Comparison of ENCODE assay signal across 14 cellular contexts in the genomic region with DNA sequence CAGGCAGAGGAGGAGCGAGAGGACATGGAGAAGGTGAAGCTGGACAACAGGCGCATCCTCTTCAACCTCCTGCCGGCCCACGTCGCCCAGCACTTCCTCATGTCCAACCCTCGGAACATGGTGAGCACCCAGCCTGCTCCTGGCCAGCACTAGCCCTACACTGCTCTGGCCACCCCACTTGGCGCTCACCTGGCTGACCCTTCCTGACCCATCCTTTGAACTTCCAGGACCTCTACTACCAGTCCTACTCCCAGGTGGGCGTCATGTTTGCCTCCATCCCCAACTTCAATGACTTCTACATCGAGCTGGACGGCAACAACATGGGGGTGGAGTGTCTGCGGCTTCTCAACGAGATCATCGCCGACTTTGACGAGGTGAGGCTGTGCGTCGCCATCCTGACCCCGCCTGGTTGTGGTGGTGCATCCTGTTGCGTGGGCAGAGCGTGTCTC.
"Had no signal": no experiment of that assay in that cellular context is flagged by ENCODE, and none has a peak within 500 bp of the region (broad histone marks: within the 10 kb centered on the region; RNA-seq: fewer than 3 reads in every experiment).

No MANE protein-coding gene starts in this region.

- H3K9me3 ChIP-seq: mucosa of descending colon, prostate gland, right lobe of liver, thyroid gland had no signal

- H3K4me1 Mint-ChIP-seq: naive thymus-derived CD4-positive, alpha-beta T cell; stimulated activated effector memory CD8-positive, alpha-beta T cell treated with anti-CD3 and anti-CD28 coated beads, Interleukin-12 subunit alpha, Interleukin-12 subunit beta, amount 100 ng/mL, for 72 hours had no signal

- H3K36me3 ChIP-seq: prostate gland, thyroid gland had no signal

- H3K4me3 ChIP-seq: mucosa of descending colon, prostate gland, right lobe of liver, thyroid gland had no signal

- H3K9me3 Mint-ChIP-seq: activated naive CD4-positive, alpha-beta T cell treated with anti-CD3 and anti-CD28 coated beads, Interleukin-2, amount 50 U/mL, for 72 hours; activated T-cell treated with anti-CD3 and anti-CD28 coated beads, Interleukin-2, amount 50 U/mL, for 4 hours; effector memory CD8-positive, alpha-beta T cell; naive thymus-derived CD4-positive, alpha-beta T cell; stimulated activated effector memory CD8-positive, alpha-beta T cell treated with anti-CD3 and anti-CD28 coated beads, Interleukin-12 subunit alpha, Interleukin-12 subunit beta, amount 100 ng/mL, for 72 hours had no signal

- H3K27ac Mint-ChIP-seq: activated naive CD4-positive, alpha-beta T cell treated with anti-CD3 and anti-CD28 coated beads, Interleukin-2, amount 50 U/mL, for 72 hours; effector memory CD8-positive, alpha-beta T cell; naive thymus-derived CD4-positive, alpha-beta T cell; stimulated activated effector memory CD8-positive, alpha-beta T cell treated with anti-CD3 and anti-CD28 coated beads, Interleukin-12 subunit alpha, Interleukin-12 subunit beta, amount 100 ng/mL, for 72 hours had no signal

- DNase-seq: activated gamma-delta T cell; activated T-cell treated with anti-CD3 and anti-CD28 coated beads, Interleukin-2, amount 50 U/mL, for 4 hours; caudate nucleus; effector memory CD8-positive, alpha-beta T cell; occipital lobe; thyroid gland had no signal

- H3K27me3 ChIP-seq: right lobe of liver, thyroid gland had no signal

- H3K36me3 Mint-ChIP-seq: activated naive CD4-positive, alpha-beta T cell treated with anti-CD3 and anti-CD28 coated beads, Interleukin-2, amount 50 U/mL, for 72 hours; naive thymus-derived CD4-positive, alpha-beta T cell; stimulated activated effector memory CD8-positive, alpha-beta T cell treated with anti-CD3 and anti-CD28 coated beads, Interleukin-12 subunit alpha, Interleukin-12 subunit beta, amount 100 ng/mL, for 72 hours had no signal

- H3K4me3 Mint-ChIP-seq: activated T-cell treated with anti-CD3 and anti-CD28 coated beads, Interleukin-2, amount 50 U/mL, for 4 hours; effector memory CD8-positive, alpha-beta T cell; naive thymus-derived CD4-positive, alpha-beta T cell; stimulated activated effector memory CD8-positive, alpha-beta T cell treated with anti-CD3 and anti-CD28 coated beads, Interleukin-12 subunit alpha, Interleukin-12 subunit beta, amount 100 ng/mL, for 72 hours had no signal

- H3K27ac ChIP-seq: epithelial cell of prostate, thyroid gland had no signal

- ATAC-seq: activated CD4-positive, CD25-positive, alpha-beta regulatory T cell treated with anti-CD3 and anti-CD28 coated beads, Interleukin-2, amount 50 U/mL, for 24 hours; activated naive CD4-positive, alpha-beta T cell treated with anti-CD3 and anti-CD28 coated beads, Interleukin-2, amount 50 U/mL, for 72 hours; activated T-cell treated with anti-CD3 and anti-CD28 coated beads, Interleukin-2, amount 50 U/mL, for 4 hours; effector memory CD8-positive, alpha-beta T cell; mucosa of descending colon; naive thymus-derived CD4-positive, alpha-beta T cell; right lobe of liver had no signal

- H3K4me1 ChIP-seq: prostate gland, thyroid gland had no signal
